32 cellular contexts compared by ENCODE assay signal in the genomic region with DNA sequence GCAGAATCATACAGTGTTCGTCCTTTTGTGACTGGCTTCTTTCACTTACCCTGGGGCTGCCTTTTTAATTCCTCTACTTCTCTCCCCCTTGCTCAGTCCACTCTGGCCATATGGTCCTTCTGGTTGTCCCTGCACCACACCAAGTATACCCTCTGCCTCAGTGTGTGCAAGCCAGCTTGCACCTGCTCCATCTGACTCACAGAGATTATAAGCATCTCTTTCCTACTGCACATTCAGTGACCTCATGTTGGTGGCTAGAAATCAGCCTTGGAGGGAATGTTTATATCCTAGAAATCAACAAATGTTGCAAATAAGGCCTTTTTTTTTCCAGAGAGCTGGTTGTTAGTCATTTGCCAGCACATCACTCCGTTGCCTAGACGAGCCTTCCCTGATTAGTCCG.
"Had no signal": no experiment of that assay in that cellular context is flagged by ENCODE, and none has a peak within 500 bp of the region (broad histone marks: within the 10 kb centered on the region; RNA-seq: fewer than 3 reads in every experiment).

No MANE protein-coding gene starts in this region.

- H3K36me3 ChIP-seq: adrenal gland, breast epithelium, cardiac muscle cell, colonic mucosa, gastrocnemius medialis, heart left ventricle had no signal

- DNase-seq: activated CD4-positive, alpha-beta memory T cell treated with anti-CD3 and anti-CD28 coated beads, Interleukin-2, amount 10 ng/mL, durations not matched to agents 7 days and 5 days; activated CD4-positive, alpha-beta T cell treated with anti-CD3 and anti-CD28 coated beads for 1 hour; activated CD4-positive, alpha-beta T cell treated with anti-CD3 and anti-CD28 coated beads for 4 hours; activated CD4-positive, alpha-beta T cell treated with anti-CD3 and anti-CD28 coated beads, Interleukin-2, amount 10 ng/mL, durations not matched to agents 7 days and 5 days; activated CD4-positive, alpha-beta T cell treated with anti-CD3 and anti-CD28 coated beads, Interleukin-2, amount 50 U/mL, for 4 hours; activated CD8-positive, alpha-beta memory T cell treated with anti-CD3 and anti-CD28 coated beads for 24 hours; activated effector memory CD4-positive, alpha-beta T cell treated with Interleukin-2 at 50 U/mL for 16 hours; activated gamma-delta T cell treated with Interleukin-2 at 50 U/mL for 16 hours; activated naive CD4-positive, alpha-beta T cell treated with Interleukin-2 at 50 U/mL for 16 hours; activated naive CD8-positive, alpha-beta T cell treated with anti-CD3 and anti-CD28 coated beads for 36 hours; activated naive CD8-positive, alpha-beta T cell treated with anti-CD3 and anti-CD28 coated beads, Interleukin-2, amount 50 U/mL, for 24 hours; activated T-cell treated with anti-CD3 and anti-CD28 coated beads, Interleukin-2, amount 50 U/mL, for 4 hours; adrenal gland; amygdala; aorta; body of pancreas; central memory CD4-positive, alpha-beta T cell; cerebellar nuclear complex; colonic mucosa; effector CD8-positive, alpha-beta T cell; foreskin keratinocyte; gastrocnemius medialis; glutamatergic neuron; heart left ventricle; T-helper 1 cell; T-helper 17 cell; T1000 had no signal

- H3K4me3 ChIP-seq: adrenal gland, body of pancreas, breast epithelium, cardiac muscle cell, colonic mucosa, gastrocnemius medialis, heart left ventricle had no signal

- H3K4me1 ChIP-seq: adrenal gland, body of pancreas, breast epithelium, colonic mucosa, foreskin keratinocyte, gastrocnemius medialis, heart left ventricle had no signal

- H3K27ac ChIP-seq: adrenal gland, body of pancreas, breast epithelium, cardiac muscle cell, colonic mucosa, epithelial cell of prostate, foreskin keratinocyte, gastrocnemius medialis, heart left ventricle had no signal

- ATAC-seq: activated naive CD8-positive, alpha-beta T cell treated with anti-CD3 and anti-CD28 coated beads, Interleukin-2, amount 50 U/mL, for 24 hours; activated T-cell treated with anti-CD3 and anti-CD28 coated beads, Interleukin-2, amount 50 U/mL, for 4 hours; activated T-helper 17 cell treated with anti-CD3 and anti-CD28 coated beads, Interleukin-2, amount 50 U/mL, for 72 hours; body of pancreas; foreskin keratinocyte; gastrocnemius medialis; heart left ventricle; T-helper 17 cell; WTC11 had no signal

- H3K27me3 ChIP-seq: adrenal gland, body of pancreas, breast epithelium, cardiac muscle cell, colonic mucosa, gastrocnemius medialis had no signal

- H3K9me3 ChIP-seq: adrenal gland, body of pancreas, breast epithelium, colonic mucosa, gastrocnemius medialis, heart left ventricle had no signal
